ENCODE assay signal across 23 cellular contexts in the genomic region with DNA sequence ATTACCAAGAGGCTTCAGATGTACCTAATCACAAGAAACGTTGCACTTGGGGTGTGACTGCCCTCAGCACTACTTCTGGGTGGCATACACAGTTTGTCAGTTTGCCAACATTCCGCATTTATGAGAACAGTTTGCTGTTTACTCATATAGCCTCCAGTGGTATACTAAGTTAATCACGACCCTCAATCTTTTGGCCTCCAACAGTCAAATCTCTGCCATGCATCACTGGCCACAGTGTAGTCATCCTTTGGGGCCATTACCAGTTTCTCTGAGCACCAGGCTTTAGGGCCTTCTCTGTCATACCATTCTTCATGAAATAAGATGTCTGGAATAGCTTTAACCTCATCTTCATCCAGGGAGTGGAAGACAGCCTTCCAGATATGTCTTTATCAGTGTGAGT.
"Had no signal": no experiment of that assay in that cellular context is flagged by ENCODE, and none has a peak within 500 bp of the region (broad histone marks: within the 10 kb centered on the region; RNA-seq: fewer than 3 reads in every experiment).

No MANE protein-coding gene starts in this region.

- H3K36me3 Mint-ChIP-seq: activated CD8-positive, alpha-beta memory T cell treated with anti-CD3 and anti-CD28 coated beads, Interleukin-2, amount 10 ng/mL, durations not matched to agents 7 days and 5 days; stimulated activated memory B cell treated with anti-CD40 and anti-IgM and Interleukin-4, amounts not matched to agents 10 μg/mL and 1 μg/mL and 100 μg/mL, for 72 hours; T-cell had no signal

- H3K4me3 ChIP-seq: coronary artery, dorsolateral prefrontal cortex, left ventricle myocardium inferior, sigmoid colon, stomach, tibial artery, upper lobe of right lung had no signal

- H3K4me3 Mint-ChIP-seq: activated CD4-positive, alpha-beta T cell treated with anti-CD3 and anti-CD28 coated beads for 36 hours; activated CD8-positive, alpha-beta memory T cell treated with anti-CD3 and anti-CD28 coated beads, Interleukin-2, amount 10 ng/mL, durations not matched to agents 7 days and 5 days; activated CD8-positive, alpha-beta T cell treated with anti-CD3 and anti-CD28 coated beads, Interleukin-2, amount 10 ng/mL, durations not matched to agents 7 days and 5 days; activated naive CD8-positive, alpha-beta T cell; activated T-cell treated with anti-CD3 and anti-CD28 coated beads, Interleukin-2, amount 50 U/mL, for 72 hours; effector memory CD8-positive, alpha-beta T cell; nephron progenitor cell; stimulated activated memory B cell treated with anti-CD40 and anti-IgM and Interleukin-4, amounts not matched to agents 10 μg/mL and 1 μg/mL and 100 μg/mL, for 72 hours; T-cell had no signal

- H3K27ac ChIP-seq: coronary artery, dorsolateral prefrontal cortex, left ventricle myocardium inferior, neutrophil, sigmoid colon, stomach, tibial artery, upper lobe of right lung had no signal

- H3K4me1 Mint-ChIP-seq: activated CD4-positive, alpha-beta T cell treated with anti-CD3 and anti-CD28 coated beads for 36 hours; activated CD8-positive, alpha-beta memory T cell treated with anti-CD3 and anti-CD28 coated beads, Interleukin-2, amount 10 ng/mL, durations not matched to agents 7 days and 5 days; nephron progenitor cell; stimulated activated memory B cell treated with anti-CD40 and anti-IgM and Interleukin-4, amounts not matched to agents 10 μg/mL and 1 μg/mL and 100 μg/mL, for 72 hours; T-cell had no signal

- H3K9me3 ChIP-seq: left ventricle myocardium inferior, neutrophil, sigmoid colon, stomach, tibial artery, upper lobe of right lung had no signal

- H3K4me1 ChIP-seq: left ventricle myocardium inferior, sigmoid colon, stomach, tibial artery, upper lobe of right lung had no signal

- H3K9me3 Mint-ChIP-seq: activated T-cell treated with anti-CD3 and anti-CD28 coated beads, Interleukin-2, amount 50 U/mL, for 72 hours; effector memory CD8-positive, alpha-beta T cell; nephron progenitor cell; stimulated activated memory B cell treated with anti-CD40 and anti-IgM and Interleukin-4, amounts not matched to agents 10 μg/mL and 1 μg/mL and 100 μg/mL, for 72 hours; T-cell had no signal

- H3K27ac Mint-ChIP-seq: activated CD4-positive, alpha-beta T cell treated with anti-CD3 and anti-CD28 coated beads for 36 hours; activated CD8-positive, alpha-beta memory T cell treated with anti-CD3 and anti-CD28 coated beads, Interleukin-2, amount 10 ng/mL, durations not matched to agents 7 days and 5 days; activated CD8-positive, alpha-beta T cell treated with anti-CD3 and anti-CD28 coated beads, Interleukin-2, amount 10 ng/mL, durations not matched to agents 7 days and 5 days; activated naive CD8-positive, alpha-beta T cell; activated T-cell treated with anti-CD3 and anti-CD28 coated beads, Interleukin-2, amount 50 U/mL, for 72 hours; effector memory CD8-positive, alpha-beta T cell; nephron progenitor cell; stimulated activated memory B cell treated with anti-CD40 and anti-IgM and Interleukin-4, amounts not matched to agents 10 μg/mL and 1 μg/mL and 100 μg/mL, for 72 hours; T-cell had no signal

- ATAC-seq: activated CD4-positive, alpha-beta T cell treated with anti-CD3 and anti-CD28 coated beads for 36 hours; activated CD8-positive, alpha-beta memory T cell treated with anti-CD3 and anti-CD28 coated beads, Interleukin-2, amount 10 ng/mL, durations not matched to agents 7 days and 5 days; activated CD8-positive, alpha-beta T cell treated with anti-CD3 and anti-CD28 coated beads, Interleukin-2, amount 10 ng/mL, durations not matched to agents 7 days and 5 days; activated T-cell treated with anti-CD3 and anti-CD28 coated beads, Interleukin-2, amount 50 U/mL, for 72 hours; effector memory CD8-positive, alpha-beta T cell; stimulated activated memory B cell treated with anti-CD40 and anti-IgM and Interleukin-4, amounts not matched to agents 10 μg/mL and 1 μg/mL and 100 μg/mL, for 72 hours; T-cell; upper lobe of right lung had no signal

- H3K36me3 ChIP-seq: left ventricle myocardium inferior, neutrophil, sigmoid colon, stomach, tibial artery, upper lobe of right lung had no signal

- H3K27me3 ChIP-seq: upper lobe of right lung had no signal

- FAIRE-seq: small intestine had no signal

- DNase-seq: activated CD4-positive, alpha-beta T cell treated with anti-CD3 and anti-CD28 coated beads for 36 hours; activated CD4-positive, CD25-positive, alpha-beta regulatory T cell; activated CD8-positive, alpha-beta memory T cell treated with anti-CD3 and anti-CD28 coated beads, Interleukin-2, amount 10 ng/mL, durations not matched to agents 7 days and 5 days; activated CD8-positive, alpha-beta T cell treated with anti-CD3 and anti-CD28 coated beads, Interleukin-2, amount 10 ng/mL, durations not matched to agents 7 days and 5 days; activated naive CD4-positive, alpha-beta T cell; activated T-cell treated with anti-CD3 and anti-CD28 coated beads, Interleukin-2, amount 50 U/mL, for 72 hours; anterior cingulate cortex; dorsolateral prefrontal cortex; effector memory CD8-positive, alpha-beta T cell; foreskin fibroblast; left ventricle myocardium inferior; nephron progenitor cell; sigmoid colon; small intestine; stimulated activated CD4-positive, alpha-beta T cell treated with anti-CD3 and anti-CD28 coated beads, Interleukin-4, amount 100 ng/mL, for 24 hours; stomach; T-cell; tibial artery; upper lobe of right lung had no signal
